8 cellular contexts compared by ENCODE assay signal in the genomic region with DNA sequence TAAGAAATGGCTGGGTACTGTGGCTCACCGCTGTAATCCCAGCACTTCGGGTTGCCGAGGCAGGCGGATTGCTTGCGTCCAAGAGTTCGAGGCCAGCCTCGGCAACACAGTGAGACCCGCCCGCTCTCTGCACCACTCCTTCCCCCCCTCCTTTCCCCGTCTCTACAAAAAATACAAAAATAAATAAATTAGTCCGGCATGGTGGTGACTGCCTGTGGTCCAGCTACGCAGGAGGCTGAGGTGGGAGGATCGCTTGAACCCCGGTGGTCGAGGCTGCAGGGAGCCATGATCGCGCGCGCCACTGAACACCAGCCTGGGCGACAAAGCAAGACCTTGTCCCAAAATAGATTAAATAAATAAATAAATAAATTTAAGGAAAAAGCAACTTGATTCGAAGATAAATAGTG. TPM values are rescaled to one million over a fixed set of nuclear protein-coding genes. Genes with fewer than 3 reads are reported as not detected.
DNase-seq lines count a peak whose midpoint lies in the region; ATAC-seq and TF ChIP-seq lines count a peak whose summit lies in the region.

No MANE protein-coding gene starts in this region.

- peaks cover 18% of the 10 kb centered on the region for H3K36me3 Mint-ChIP-seq in nephron progenitor cell (ENCODE audit: low read depth)

- H3K27ac ChIP-seq in DND-41 (ENCODE audit: low read length), result peak overlapping the region; percentile 23
- no peak overlapping the region for H3K27ac ChIP-seq in HUES48 (ENCODE audit: low read depth, low read length)
- no peak overlapping the region for H3K27ac ChIP-seq in colonic mucosa
- H3K27ac ChIP-seq in adrenal gland, result peak overlapping the region in 2 of 5 donors; percentile 14 to 94

- no peak overlapping the region for H3K27ac Mint-ChIP-seq in nephron progenitor cell

- no peak for TF ChIP-seq CTCF in DND-41 (IDR thresholded peaks at IDR 0.05; ENCODE audit: borderline replicate concordance, extremely low read depth, low read length, poor library complexity, severe bottlenecking)
- no peak for TF ChIP-seq CTCF in colonic mucosa (IDR thresholded peaks at IDR 0.05)
- TF ChIP-seq CTCF in nephron progenitor cell (IDR thresholded peaks at IDR 0.05), result no peak
- TF ChIP-seq CTCF in adrenal gland (IDR thresholded peaks at IDR 0.05), result no peak

- H3K4me3 ChIP-seq in DND-41 (ENCODE audit: low read depth in 1 of 2, low read length in 2 of 2) (peak overlapping the region; percentile 86 to 96; a peak in 3 of 4 replicates), HUES48 (ENCODE audit: low read depth, low read length) (peak overlapping the region; percentile 95), colonic mucosa (peak overlapping the region; percentile 91), adrenal gland (peak overlapping the region in 2 of 4 donors; percentile 88 to 90)

- peaks cover 20% of the 10 kb centered on the region for H3K36me3 ChIP-seq in DND-41 (ENCODE audit: insufficient read depth, low read length)
- H3K36me3 ChIP-seq in HUES48 (ENCODE audit: control insufficient read depth, insufficient read depth, low read length), result peaks cover 10% of the 10 kb centered on the region
- no peaks in the 10 kb centered on the region for H3K36me3 ChIP-seq in colonic mucosa
- H3K36me3 ChIP-seq in adrenal gland (replicated peaks in 1 of 2), result peaks cover 0 to 6% of the 10 kb centered on the region in 2 donors

- peaks cover 48% of the 10 kb centered on the region for H3K79me2 ChIP-seq in DND-41 (ENCODE audit: insufficient read depth, low read length)

- intact Hi-C loops in colonic mucosa (cut with DNase I), result no loop called here
- intact Hi-C loops in adrenal gland (cut with DNase I), result no loop called here

- H2AFZ ChIP-seq in DND-41 (ENCODE audit: low read depth, low read length), result peak overlapping the region; percentile 80

- H3K9ac ChIP-seq in DND-41 (ENCODE audit: low read depth, low read length), result peak overlapping the region; percentile 96; the same call in 1 of the 2 replicates
- no peak overlapping the region for H3K9ac ChIP-seq in HUES48 (ENCODE audit: low read depth, low read length)
- peak overlapping the region; percentile 20 to 58 for H3K9ac ChIP-seq in colonic mucosa (ENCODE audit: low read depth in 2 of 2, low read length in 2 of 2)

- H3K9me3 Mint-ChIP-seq in nephron progenitor cell, result no peaks in the 10 kb centered on the region

- peak overlapping the region; percentile 92 for H3K4me2 ChIP-seq in DND-41 (ENCODE audit: insufficient read depth, low read length)

- DNase-seq in DND-41 (no peak), colonic mucosa (no peak), nephron progenitor cell (no peak), SW480 (ENCODE audit: low spot score) (no peak), adrenal gland (no peak)
- DNase-seq in activated CD8-positive, alpha-beta memory T cell treated with anti-CD3 and anti-CD28 coated beads, Interleukin-2, amount 50 U/mL, for 48 hours, result no peak

- peaks cover 3% of the 10 kb centered on the region for H3K27me3 Mint-ChIP-seq in nephron progenitor cell (ENCODE audit: low read depth, poor library complexity)

- no peak for TF ChIP-seq POLR2A in adrenal gland (IDR thresholded peaks at IDR 0.05)

- no peaks in the 10 kb centered on the region for H3K27me3 ChIP-seq in DND-41 (ENCODE audit: insufficient read depth, low read length, poor library complexity)
- no peaks in the 10 kb centered on the region for H3K27me3 ChIP-seq in HUES48 (ENCODE audit: control insufficient read depth, insufficient read depth, low read length)
- H3K27me3 ChIP-seq in colonic mucosa, result no peaks in the 10 kb centered on the region
- H3K27me3 ChIP-seq in adrenal gland, result no peaks in the 10 kb centered on the region

- H4K20me1 ChIP-seq in DND-41 (ENCODE audit: insufficient read depth, low read length), result peaks cover 29% of the 10 kb centered on the region

- peak overlapping the region; percentile 98 for H3K4me3 Mint-ChIP-seq in nephron progenitor cell

- H3K4me1 ChIP-seq in DND-41 (ENCODE audit: insufficient read depth, low read length), result peaks cover 35% of the 10 kb centered on the region
- peaks cover 17% of the 10 kb centered on the region for H3K4me1 ChIP-seq in HUES48 (ENCODE audit: control insufficient read depth, insufficient read depth, low read length)
- peaks cover 22% of the 10 kb centered on the region for H3K4me1 ChIP-seq in colonic mucosa
- peaks cover 23 to 38% of the 10 kb centered on the region in 2 donors for H3K4me1 ChIP-seq in adrenal gland (replicated peaks in 1 of 2)

- H3K9me3 ChIP-seq in DND-41 (ENCODE audit: insufficient read depth, low read length, severe bottlenecking) (no peaks in the 10 kb centered on the region), HUES48 (ENCODE audit: control insufficient read depth, insufficient read depth, low read length) (no peaks in the 10 kb centered on the region), colonic mucosa (no peaks in the 10 kb centered on the region), adrenal gland (replicated peaks in 1 of 3) (no peaks in the 10 kb centered on the region)

- H3K4me1 Mint-ChIP-seq in nephron progenitor cell, result peaks cover 42% of the 10 kb centered on the region

- ATAC-seq in DND-41 (ENCODE audit: insufficient read depth, low read depth), result peak; percentile 29
- ATAC-seq in GM18861 (IDR thresholded peaks at IDR 0.05; ENCODE audit: unreplicated experiment), result no peak

- WGBS in adrenal gland, 4 donors, result 29 to 39% (median 36%) methylated on average over 21 of the region's 21 CpGs

RNA-seq across cellular contexts. Expression of a gene that starts 0.4 kb away (rescaled TPM):
- 100 to 1,000 TPM; 101 to 109 TPM for total RNA-seq in colonic mucosa
- 100 to 1,000 TPM in 4 of 8 donors, 10 to 100 TPM in 4; 62.5 to 201 (median 100) TPM for total RNA-seq in adrenal gland
- polyA plus RNA-seq in adrenal gland, result 10 to 100 TPM; 26.9 to 47.8 (median 41.3) TPM

RNA-seq across cellular contexts. Expression of a gene that starts 20.4 kb away (rescaled TPM):
- total RNA-seq in colonic mucosa (10 to 100 TPM; 17.4 to 18.1 TPM), adrenal gland (1 to 10 TPM; 2.8 to 9.3 (median 7.1) TPM)
- polyA plus RNA-seq in adrenal gland, result 1 to 10 TPM; 4.7 to 5.9 (median 4.7) TPM

RNA-seq across cellular contexts. Expression of a gene that starts 47.0 kb away (rescaled TPM):
- total RNA-seq in colonic mucosa, result 1 to 10 TPM in 1 of 2 donors, under 1 TPM in 1; 0.59 to 4.5 TPM
- total RNA-seq in adrenal gland, result 10 to 100 TPM in 3 of 8 donors, 1 to 10 TPM in 5; 2.2 to 12.1 (median 8.4) TPM
- 10 to 100 TPM in 2 of 3 donors, 1 to 10 TPM in 1; 2.6 to 13.2 (median 10.9) TPM for polyA plus RNA-seq in adrenal gland
